ENCODE assay signal across 1 cellular context in genomic region chr14:51319181-51319597, GRCh38.
TF ChIP-seq lines count a peak whose summit lies in the region.

No MANE protein-coding gene starts in this region.

TF ChIP-seq in IMR-90, 13 proteins besides CTCF, POLR2A, EP300 and RAD21 (continued from another document):
- TF ChIP-seq, protein P1, sequence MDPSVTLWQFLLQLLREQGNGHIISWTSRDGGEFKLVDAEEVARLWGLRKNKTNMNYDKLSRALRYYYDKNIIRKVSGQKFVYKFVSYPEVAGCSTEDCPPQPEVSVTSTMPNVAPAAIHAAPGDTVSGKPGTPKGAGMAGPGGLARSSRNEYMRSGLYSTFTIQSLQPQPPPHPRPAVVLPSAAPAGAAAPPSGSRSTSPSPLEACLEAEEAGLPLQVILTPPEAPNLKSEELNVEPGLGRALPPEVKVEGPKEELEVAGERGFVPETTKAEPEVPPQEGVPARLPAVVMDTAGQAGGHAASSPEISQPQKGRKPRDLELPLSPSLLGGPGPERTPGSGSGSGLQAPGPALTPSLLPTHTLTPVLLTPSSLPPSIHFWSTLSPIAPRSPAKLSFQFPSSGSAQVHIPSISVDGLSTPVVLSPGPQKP (IDR thresholded peaks at IDR 0.05; ENCODE audit: borderline replicate concordance, low read depth, low read length), result no peak
- TF ChIP-seq MAZ (IDR thresholded peaks at IDR 0.05; ENCODE audit: borderline replicate concordance, low read depth, low read length) (no peak), RCOR1 (IDR thresholded peaks at IDR 0.05; ENCODE audit: insufficient replicate concordance, low read length) (no peak), MAFK (IDR thresholded peaks at IDR 0.05; ENCODE audit: low read depth, low read length) (no peak), CEBPB (IDR thresholded peaks at IDR 0.05; ENCODE audit: low read depth, low read length) (no peak), MXI1 (IDR thresholded peaks at IDR 0.05; ENCODE audit: borderline replicate concordance, low read depth, low read length) (no peak), FOS (IDR thresholded peaks at IDR 0.05; ENCODE audit: low read depth, low read length) (no peak), SMC3 (IDR thresholded peaks at IDR 0.05; ENCODE audit: low read depth, low read length) (no peak)
- TF ChIP-seq, protein P2, sequence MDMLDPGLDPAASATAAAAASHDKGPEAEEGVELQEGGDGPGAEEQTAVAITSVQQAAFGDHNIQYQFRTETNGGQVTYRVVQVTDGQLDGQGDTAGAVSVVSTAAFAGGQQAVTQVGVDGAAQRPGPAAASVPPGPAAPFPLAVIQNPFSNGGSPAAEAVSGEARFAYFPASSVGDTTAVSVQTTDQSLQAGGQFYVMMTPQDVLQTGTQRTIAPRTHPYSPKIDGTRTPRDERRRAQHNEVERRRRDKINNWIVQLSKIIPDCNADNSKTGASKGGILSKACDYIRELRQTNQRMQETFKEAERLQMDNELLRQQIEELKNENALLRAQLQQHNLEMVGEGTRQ (IDR thresholded peaks at IDR 0.05; ENCODE audit: low read depth, low read length), result no peak
